36 cellular contexts compared by ENCODE assay signal in genomic region chr4:184145596-184145995, GRCh38.
"Had no signal": no experiment of that assay in that cellular context is flagged by ENCODE, and none has a peak within 500 bp of the region (broad histone marks: within the 10 kb centered on the region; RNA-seq: fewer than 3 reads in every experiment).

No MANE protein-coding gene starts in this region.

- H3K9me3 ChIP-seq: adrenal gland, ascending aorta had no signal

- H3K4me1 Mint-ChIP-seq: activated B cell treated with CpG ODN at 0.5 μM for 24 hours; activated naive CD8-positive, alpha-beta T cell treated with anti-CD3 and anti-CD28 coated beads for 36 hours; activated T-helper 17 cell treated with anti-CD3 and anti-CD28 coated beads, Interleukin-2, amount 50 U/mL, for 72 hours; central memory CD8-positive, alpha-beta T cell had no signal

- H3K27me3 ChIP-seq: adrenal gland, ascending aorta, cardiac muscle cell had no signal

- H3K9me3 Mint-ChIP-seq: activated CD4-positive, alpha-beta T cell treated with anti-CD3 and anti-CD28 coated beads, Interleukin-2, amount 10 ng/mL, durations not matched to agents 24 days and 14 days; activated naive CD4-positive, alpha-beta T cell treated with anti-CD3 and anti-CD28 coated beads for 36 hours; activated naive CD4-positive, alpha-beta T cell treated with anti-CD3 and anti-CD28 coated beads, Interleukin-2, amount 50 U/mL, for 72 hours; activated T-cell treated with anti-CD3 and anti-CD28 coated beads, Interleukin-2, amount 50 U/mL, for 4 hours; activated T-cell treated with anti-CD3 and anti-CD28 coated beads, Interleukin-2, amount 50 U/mL, for 72 hours; activated T-helper 1 cell treated with anti-CD3 and anti-CD28 coated beads, Interleukin-12 subunit alpha, Interleukin-12 subunit beta, Interleukin-2, Interleukin-4 antibody, amounts not matched to agents 30 ng/mL and 10 ng/mL and 1 ng/mL, durations not matched to agents 14 hours and 24 hours and 36 hours; activated T-helper 17 cell treated with anti-CD3 and anti-CD28 coated beads, Interleukin-2, amount 50 U/mL, for 72 hours; central memory CD8-positive, alpha-beta T cell; T-helper 2 cell treated with Interferon-gamma antibody and Interleukin-4, amounts not matched to agents 5 μg/mL and 100 μg/mL, for 36 hours had no signal

- H3K27me3 Mint-ChIP-seq: activated CD4-positive, alpha-beta T cell treated with anti-CD3 and anti-CD28 coated beads, Interleukin-2, amount 10 ng/mL, durations not matched to agents 24 days and 14 days; activated naive CD8-positive, alpha-beta T cell treated with anti-CD3 and anti-CD28 coated beads for 36 hours had no signal

- H3K27ac Mint-ChIP-seq: activated B cell treated with CpG ODN at 0.5 μM for 24 hours; activated CD4-positive, alpha-beta memory T cell treated with anti-CD3 and anti-CD28 coated beads for 36 hours; activated CD4-positive, alpha-beta T cell treated with anti-CD3 and anti-CD28 coated beads, Interleukin-2, amount 10 ng/mL, durations not matched to agents 24 days and 14 days; activated CD8-positive, alpha-beta T cell treated with anti-CD3 and anti-CD28 coated beads for 36 hours; activated naive CD4-positive, alpha-beta T cell treated with anti-CD3 and anti-CD28 coated beads for 36 hours; activated naive CD8-positive, alpha-beta T cell treated with anti-CD3 and anti-CD28 coated beads for 36 hours; activated T-cell treated with anti-CD3 and anti-CD28 coated beads, Interleukin-2, amount 50 U/mL, for 72 hours; activated T-helper 1 cell treated with anti-CD3 and anti-CD28 coated beads, Interleukin-12 subunit alpha, Interleukin-12 subunit beta, Interleukin-2, Interleukin-4 antibody, amounts not matched to agents 30 ng/mL and 10 ng/mL and 1 ng/mL, durations not matched to agents 14 hours and 24 hours and 36 hours; activated T-helper 17 cell treated with anti-CD3 and anti-CD28 coated beads, Interleukin-2, amount 50 U/mL, for 72 hours; brain; T-helper 2 cell treated with Interferon-gamma antibody and Interleukin-4, amounts not matched to agents 5 μg/mL and 100 μg/mL, for 36 hours had no signal

- H3K36me3 Mint-ChIP-seq: activated CD4-positive, alpha-beta memory T cell treated with anti-CD3 and anti-CD28 coated beads for 36 hours; activated naive CD4-positive, alpha-beta T cell treated with anti-CD3 and anti-CD28 coated beads, Interleukin-2, amount 50 U/mL, for 72 hours; activated naive CD8-positive, alpha-beta T cell treated with anti-CD3 and anti-CD28 coated beads for 36 hours had no signal

- H3K27ac ChIP-seq: adrenal gland, ascending aorta, cardiac muscle cell, VCaP had no signal

- DNase-seq: activated B cell treated with CpG ODN at 0.5 μM for 24 hours; activated CD4-positive, alpha-beta memory T cell treated with anti-CD3 and anti-CD28 coated beads for 36 hours; activated CD4-positive, alpha-beta T cell treated with anti-CD3 and anti-CD28 coated beads for 4 hours; activated CD4-positive, alpha-beta T cell treated with anti-CD3 and anti-CD28 coated beads, Interleukin-2, amount 50 U/mL, for 1 hour; activated CD4-positive, alpha-beta T cell treated with anti-CD3 and anti-CD28 coated beads, Interleukin-2, amount 50 U/mL, for 4 hours; activated CD4-positive, CD25-positive, alpha-beta regulatory T cell treated with anti-CD3 and anti-CD28 coated beads, Interleukin-2, amount 50 U/mL, for 72 hours; activated CD8-positive, alpha-beta memory T cell treated with anti-CD3 and anti-CD28 coated beads, Interleukin-2, amount 50 U/mL, for 4 hours; activated CD8-positive, alpha-beta T cell treated with anti-CD3 and anti-CD28 coated beads for 36 hours; activated effector memory CD4-positive, alpha-beta T cell treated with anti-CD3 and anti-CD28 coated beads, Interleukin-2, amount 50 U/mL, for 16 hours; activated gamma-delta T cell treated with Interleukin-2 at 50 U/mL for 16 hours; activated naive CD4-positive, alpha-beta T cell; activated naive CD4-positive, alpha-beta T cell treated with anti-CD3 and anti-CD28 coated beads for 36 hours; activated naive CD4-positive, alpha-beta T cell treated with anti-CD3 and anti-CD28 coated beads, Interleukin-2, amount 50 U/mL, for 16 hours; activated naive CD8-positive, alpha-beta T cell treated with anti-CD3 and anti-CD28 coated beads for 36 hours; activated T-cell treated with anti-CD3 and anti-CD28 coated beads for 4 hours; activated T-cell treated with anti-CD3 and anti-CD28 coated beads, Interleukin-2, amount 50 U/mL, for 1 hour; activated T-cell treated with anti-CD3 and anti-CD28 coated beads, Interleukin-2, amount 50 U/mL, for 4 hours; activated T-cell treated with anti-CD3 and anti-CD28 coated beads, Interleukin-2, amount 50 U/mL, for 72 hours; adrenal gland; amniotic stem cell; caudate nucleus; cerebellar nuclear complex; T-helper 1 cell; T-helper 2 cell; T-helper 9 cell had no signal

- H3K36me3 ChIP-seq: adrenal gland, ascending aorta, cardiac muscle cell had no signal

- H3K4me1 ChIP-seq: adrenal gland, ascending aorta had no signal

- H3K4me3 Mint-ChIP-seq: activated B cell treated with CpG ODN at 0.5 μM for 24 hours; activated CD4-positive, alpha-beta memory T cell treated with anti-CD3 and anti-CD28 coated beads for 36 hours; activated CD4-positive, alpha-beta T cell treated with anti-CD3 and anti-CD28 coated beads, Interleukin-2, amount 10 ng/mL, durations not matched to agents 24 days and 14 days; activated CD8-positive, alpha-beta T cell treated with anti-CD3 and anti-CD28 coated beads for 36 hours; activated naive CD4-positive, alpha-beta T cell treated with anti-CD3 and anti-CD28 coated beads for 36 hours; activated naive CD8-positive, alpha-beta T cell treated with anti-CD3 and anti-CD28 coated beads for 36 hours; activated T-cell treated with anti-CD3 and anti-CD28 coated beads, Interleukin-2, amount 50 U/mL, for 4 hours; activated T-cell treated with anti-CD3 and anti-CD28 coated beads, Interleukin-2, amount 50 U/mL, for 72 hours; activated T-helper 1 cell treated with anti-CD3 and anti-CD28 coated beads, Interleukin-12 subunit alpha, Interleukin-12 subunit beta, Interleukin-2, Interleukin-4 antibody, amounts not matched to agents 30 ng/mL and 10 ng/mL and 1 ng/mL, durations not matched to agents 14 hours and 24 hours and 36 hours; activated T-helper 17 cell treated with anti-CD3 and anti-CD28 coated beads, Interleukin-2, amount 50 U/mL, for 72 hours; brain; central memory CD8-positive, alpha-beta T cell; T-helper 1 cell treated with Interleukin-12 subunit alpha and Interleukin-12 subunit beta and Interleukin-4 antibody, amounts not matched to agents 30 μg/mL and 1 μg/mL, for 36 hours; T-helper 2 cell treated with Interferon-gamma antibody and Interleukin-4, amounts not matched to agents 5 μg/mL and 100 μg/mL, for 36 hours had no signal

- H3K4me3 ChIP-seq: adrenal gland, ascending aorta, cardiac muscle cell had no signal

- ATAC-seq: activated CD8-positive, alpha-beta T cell treated with anti-CD3 and anti-CD28 coated beads for 36 hours; activated naive CD4-positive, alpha-beta T cell treated with anti-CD3 and anti-CD28 coated beads, Interleukin-2, amount 50 U/mL, for 72 hours; activated T-cell treated with anti-CD3 and anti-CD28 coated beads, Interleukin-2, amount 50 U/mL, for 4 hours; activated T-cell treated with anti-CD3 and anti-CD28 coated beads, Interleukin-2, amount 50 U/mL, for 72 hours; activated T-helper 17 cell treated with anti-CD3 and anti-CD28 coated beads, Interleukin-2, amount 50 U/mL, for 72 hours had no signal
